Comparison of ENCODE assay signal across 24 cellular contexts in the genomic region with DNA sequence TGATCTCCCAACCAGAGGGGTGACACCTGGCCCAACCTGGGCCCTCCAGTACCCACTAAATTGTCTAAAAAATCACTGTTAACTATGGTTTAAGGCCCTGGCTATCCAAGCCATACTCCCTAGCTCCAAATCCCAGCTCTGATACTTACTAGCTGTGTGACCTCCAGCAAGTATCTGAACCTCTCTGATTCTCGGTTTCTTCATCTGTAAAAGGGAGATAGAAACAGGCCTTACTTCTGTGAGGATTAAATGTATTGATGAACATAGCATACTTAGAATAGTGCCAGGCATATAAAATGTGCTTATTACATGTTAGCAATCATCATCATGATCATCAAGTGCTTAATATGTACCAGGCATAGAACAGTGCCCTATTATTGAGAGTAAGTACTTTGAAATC. TPM values are rescaled to one million over a fixed set of nuclear protein-coding genes. Genes with fewer than 3 reads are reported as not detected.
"Had no signal": no experiment of that assay in that cellular context is flagged by ENCODE, and none has a peak within 500 bp of the region (broad histone marks: within the 10 kb centered on the region; RNA-seq: fewer than 3 reads in every experiment).

No MANE protein-coding gene starts in this region.

- FAIRE-seq: RCC 7860 had no signal

- H3K27ac ChIP-seq: KMS-11, SJSA1, SK-N-MC had no signal

- H3K36me3 ChIP-seq: SJSA1 had no signal

- H3K4me2 ChIP-seq: KMS-11 had no signal

- DNase-seq: IMR-90, Kasumi-1, MM.1S, NCI-H1092 treated with DMSO at 0.1 percent for 48 hours, NCI-H1436, NCI-H187, NCI-H2029, NCI-H2081 treated with DMSO at 0.1 percent for 48 hours, NCI-H2171, NCI-H226, NCI-H446, NCI-H510A, NCI-H524 treated with DMSO at 0.1 percent for 48 hours, NCI-H69, NCI-H774, Right ventricle myocardium superior, RPMI8226, SIG-M5 had no signal

- H3K9ac ChIP-seq: KMS-11 had no signal

- H3K4me3 ChIP-seq: SJSA1, SK-N-MC had no signal

RNA-seq across cellular contexts. Expression of gene LRFN1, which starts 4.7 kb away (rescaled TPM):
- total RNA-seq: SJSA1 had no signal

RNA-seq across cellular contexts. Expression of gene IFNL1, which starts 19.7 kb away (rescaled TPM):
- total RNA-seq: HT-29, IMR-90, M059J, Right ventricle myocardium superior, SJSA1 had no signal
- polyA plus RNA-seq: IMR-90 had no signal

RNA-seq across cellular contexts. Expression of gene GMFG, which starts 19.9 kb away (rescaled TPM):
- total RNA-seq: HT-29, IMR-90 had no signal

RNA-seq across cellular contexts. Expression of gene IFNL2, which starts 47.7 kb away (rescaled TPM):
- total RNA-seq: HT-29, IMR-90, M059J, Right ventricle myocardium superior, SJSA1 had no signal
- polyA plus RNA-seq: IMR-90 had no signal
